ENCODE assay signal across 8 cellular contexts in the genomic region with DNA sequence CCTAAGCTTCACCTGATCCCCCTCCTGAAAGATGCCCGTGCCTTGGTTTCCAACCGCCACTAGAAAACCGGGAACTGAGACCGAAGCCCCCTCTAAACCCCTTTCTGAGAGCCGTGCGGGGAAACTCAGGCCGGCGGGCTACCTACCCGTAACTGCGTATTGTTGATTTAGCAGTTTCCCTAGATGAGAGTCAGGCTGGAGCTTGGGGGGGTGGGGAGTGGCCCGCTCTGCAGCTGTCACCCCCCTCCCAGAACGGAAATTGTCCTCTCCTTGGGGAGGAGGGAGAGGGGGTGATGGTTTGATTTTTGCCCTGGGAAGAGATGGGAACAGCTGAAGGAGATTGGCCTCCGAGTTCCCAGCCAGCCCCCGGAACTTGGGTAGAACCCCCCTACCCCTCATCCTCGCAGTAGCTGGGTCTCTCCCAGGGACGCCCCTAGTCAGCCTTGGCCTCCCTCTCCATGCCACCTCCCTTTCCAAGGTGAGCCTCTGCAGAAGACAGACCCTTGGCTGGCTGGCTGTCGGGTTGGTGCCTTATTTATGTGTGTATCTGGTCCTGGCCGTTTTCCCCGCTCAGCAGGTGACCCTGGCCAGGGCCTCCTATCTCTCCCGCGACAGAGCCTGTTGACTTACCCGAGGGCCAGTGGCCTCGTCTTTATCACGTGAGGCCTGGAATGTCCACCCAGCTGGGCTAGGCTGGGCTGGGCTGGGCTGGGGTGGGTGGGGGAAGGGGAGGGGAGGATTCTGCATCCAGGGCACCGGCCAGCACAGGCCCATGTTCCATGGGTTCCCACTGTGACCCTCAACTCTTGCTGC. TPM values are rescaled to one million over a fixed set of nuclear protein-coding genes. Genes with fewer than 3 reads are reported as not detected.
DNase-seq lines count a peak whose midpoint lies in the region; ATAC-seq and TF ChIP-seq lines count a peak whose summit lies in the region.

No MANE protein-coding gene starts in this region.

- H3K27me3 ChIP-seq in Caco-2 (replicated peaks; ENCODE audit: control insufficient read depth, insufficient read depth, low read length) (no peaks in the 10 kb centered on the region), OCI-LY3 (ENCODE audit: low read depth, low read length) (peaks cover 6% of the 10 kb centered on the region; the same call in 1 of the 2 replicates), upper lobe of right lung (no peaks in the 10 kb centered on the region)

- peak overlapping the region; percentile 31 for H3K27ac Mint-ChIP-seq in Caco-2 (ENCODE audit: unreplicated experiment)

- H3K9me3 ChIP-seq in Caco-2: no peaks in the 10 kb centered on the region
- no peaks in the 10 kb centered on the region for H3K9me3 ChIP-seq in OCI-LY3 (ENCODE audit: insufficient read depth, low read length)
- no peaks in the 10 kb centered on the region for H3K9me3 ChIP-seq in upper lobe of right lung

- H3K79me2 ChIP-seq in OCI-LY3 (ENCODE audit: low read length): peaks cover 84% of the 10 kb centered on the region

- H3K9ac ChIP-seq in OCI-LY3 (ENCODE audit: low read length): peak overlapping the region; percentile 93

- H2AFZ ChIP-seq in OCI-LY3 (ENCODE audit: low read depth, low read length): no peak overlapping the region

- H3K36me3 Mint-ChIP-seq in Caco-2 (ENCODE audit: insufficient read depth, unreplicated experiment): peaks cover 27% of the 10 kb centered on the region

- H3K36me3 ChIP-seq in Caco-2 (ENCODE audit: control insufficient read depth, insufficient read depth, low read length) (no peaks in the 10 kb centered on the region; the same call in 1 of the 2 replicates), OCI-LY3 (replicated peaks; ENCODE audit: low read depth, low read length) (no peaks in the 10 kb centered on the region), upper lobe of right lung (no peaks in the 10 kb centered on the region)

- peaks cover 46% of the 10 kb centered on the region for H3K4me1 Mint-ChIP-seq in Caco-2 (ENCODE audit: low read depth, unreplicated experiment)

- H3K9me3 Mint-ChIP-seq in Caco-2 (ENCODE audit: unreplicated experiment): no peaks in the 10 kb centered on the region

- H3K4me1 ChIP-seq in Caco-2 (peaks cover 56% of the 10 kb centered on the region), OCI-LY3 (ENCODE audit: low read length) (peaks cover 56% of the 10 kb centered on the region), upper lobe of right lung (peaks cover 70% of the 10 kb centered on the region)

- intact Hi-C loops in Caco-2 (cut with micrococcal nuclease; ENCODE audit: unreplicated experiment) (loop anchor here (1.0 kb wide), 1 partner anchor 18 kb away; no protein-coding TSS in a partner anchor), upper lobe of right lung (cut with DNase I) (no loop called here)

- TF ChIP-seq CTCF in Caco-2 (IDR thresholded peaks at IDR 0.05; ENCODE audit: insufficient read depth in 1 of 2, low read depth in 1 of 2, low read length in 1 of 2, severe bottlenecking in 1 of 2, unreplicated experiment in 1 of 2): no peak
- no peak for TF ChIP-seq CTCF in OCI-LY3 (IDR thresholded peaks at IDR 0.05; ENCODE audit: low read depth, low read length)
- no peak for TF ChIP-seq CTCF in upper lobe of right lung (IDR thresholded peaks at IDR 0.05)

- peak; percentile 45 for ATAC-seq in upper lobe of right lung
- no peak for ATAC-seq in HG02678 (IDR thresholded peaks at IDR 0.05; ENCODE audit: unreplicated experiment)
- no peak for ATAC-seq in GM18519 (IDR thresholded peaks at IDR 0.05; ENCODE audit: low FRiP score, unreplicated experiment)

- H3K4me3 ChIP-seq in Caco-2 (ENCODE audit: low read depth, low read length): peak overlapping the region; percentile 91
- H3K4me3 ChIP-seq in OCI-LY3 (ENCODE audit: low read length): peak overlapping the region; percentile 88
- peak overlapping the region; percentile 94 for H3K4me3 ChIP-seq in upper lobe of right lung

- H3K4me3 Mint-ChIP-seq in Caco-2 (ENCODE audit: unreplicated experiment): peak overlapping the region; percentile 93

- POLR2A ChIA-PET in Caco-2 (lab: Charles Lee): interaction anchor here (0.5 to 0.6 kb wide), 2 partner anchors 19 to 61 kb away, joined by 3 read pairs; no protein-coding TSS in a partner anchor

- H3K4me2 ChIP-seq in OCI-LY3 (ENCODE audit: low read length): peak overlapping the region; percentile 98

- TSS peak; percentile 76 for BruUV-seq in Caco-2 (replicated peaks; lab: Mats Ljungman, UMichigan)

- CTCF ChIA-PET in Caco-2 (lab: Charles Lee): interaction anchor here (0.6 to 3.8 kb wide), 4 partner anchors 16 to 40 kb away, joined by 3 to 29 read pairs (median 4); no protein-coding TSS in a partner anchor

- DNase-seq in Caco-2 (peak; percentile 85 to 90), ecto neural progenitor cell (ENCODE audit: low spot score) (peak; percentile 83), midbrain (lab: John Stamatoyannopoulos, UW) (peak; percentile 84), upper lobe of right lung (peak; percentile 78), NCI-H2107 treated with DMSO at 0.1 percent for 48 hours (lab: John Stamatoyannopoulos, UW; ENCODE audit: unreplicated experiment) (no peak)

- peaks cover 41% of the 10 kb centered on the region for H4K20me1 ChIP-seq in OCI-LY3 (ENCODE audit: insufficient read depth, low read length)

- peak overlapping the region; percentile 87 for H3K27ac ChIP-seq in OCI-LY3 (ENCODE audit: low read length)
- H3K27ac ChIP-seq in upper lobe of right lung: peak overlapping the region; percentile 84

- no peaks in the 10 kb centered on the region for H3K27me3 Mint-ChIP-seq in Caco-2 (ENCODE audit: insufficient read depth, unreplicated experiment)

RNA-seq across cellular contexts. Expression of a gene that starts 2.7 kb away (rescaled TPM):
- total RNA-seq in Caco-2 (2022): 79.5 and 92.3 TPM in 2 replicates
- total RNA-seq in upper lobe of right lung: 30.6 TPM
